ENCODE assay signal across 11 cellular contexts in genomic region chr15:64144565-64145281, GRCh38. TPM values are rescaled to one million over a fixed set of nuclear protein-coding genes. Genes with fewer than 3 reads are reported as not detected.
DNase-seq lines count a peak whose midpoint lies in the region; ATAC-seq, FAIRE-seq and TF ChIP-seq lines count a peak whose summit lies in the region.
"Had no signal": no experiment of that assay in that cellular context is flagged by ENCODE, and none has a peak within 500 bp of the region (broad histone marks: within the 10 kb centered on the region; RNA-seq: fewer than 3 reads in every experiment).

No MANE protein-coding gene starts in this region.

- CTCF ChIA-PET in K562 (lab: Yijun Ruan, JAX; ENCODE audit: low intra/inter-chr PET ratio), result no interaction called here

- peaks cover 13% of the 10 kb centered on the region for H3K4me1 Mint-ChIP-seq in type B pancreatic cell (ENCODE audit: unreplicated experiment)

- TF ChIP-seq CTCF in left ventricle myocardium inferior (IDR thresholded peaks at IDR 0.05; ENCODE audit: borderline replicate concordance) (no peak), heart left ventricle (IDR thresholded peaks at IDR 0.05) (no peak), K562 (IDR thresholded peaks at IDR 0.05 in 2 of 3, conservative IDR thresholded peaks at IDR 0.05 in 1 of 3; ENCODE audit: insufficient read depth in 2 of 3, low read depth in 1 of 3, low read length in 3 of 3) (0 out of 6 replicates have a peak, but pooled peaks of 1 of the 3 experiments have one; percentile 3), type B pancreatic cell (conservative IDR thresholded peaks at IDR 0.05) (no peak)

- no peak for TF ChIP-seq EP300 in K562 (IDR thresholded peaks at IDR 0.05; ENCODE audit: low read length)

- H3K4me3 Mint-ChIP-seq in type B pancreatic cell, result no peak overlapping the region
- H3K4me3 Mint-ChIP-seq: activated CD4-positive, alpha-beta memory T cell treated with anti-CD3 and anti-CD28 coated beads for 36 hours had no signal

- H3K27ac ChIP-seq in left ventricle myocardium inferior (replicated peaks), result peak overlapping the region; percentile 78
- H3K27ac ChIP-seq in heart left ventricle, result no peak overlapping the region
- H3K27ac ChIP-seq in K562 (ENCODE audit: extremely low read depth, low read depth, low read length), result no peak overlapping the region

- no TSS peak for BruUV-seq in K562 (replicated peaks; lab: Mats Ljungman, UMichigan)

- H3K4me3 ChIP-seq in left ventricle myocardium inferior (no peak overlapping the region), heart left ventricle (no peak overlapping the region), K562 (no peak overlapping the region)

- H3K9ac ChIP-seq in K562 (ENCODE audit: insufficient read depth in 1 of 2, low read depth in 2 of 2, low read length in 2 of 2), result peak overlapping the region in 1 of 2 experiments; percentile 65; a peak in 2 of 4 replicates

- no peak overlapping the region for H3K4me2 ChIP-seq in K562 (ENCODE audit: insufficient read depth, low read length)

- no peak overlapping the region for H2AFZ ChIP-seq in K562 (ENCODE audit: low read depth, low read length)

- no peak for TF ChIP-seq RAD21 in K562 (CRISPR knock-in tag; conservative IDR thresholded peaks at IDR 0.05 in 1 of 2, IDR thresholded peaks at IDR 0.05 in 1 of 2)

- peaks cover 4% of the 10 kb centered on the region for H3K27me3 Mint-ChIP-seq in type B pancreatic cell
- H3K27me3 Mint-ChIP-seq: activated CD4-positive, alpha-beta memory T cell treated with anti-CD3 and anti-CD28 coated beads for 36 hours had no signal

- FAIRE-seq in K562 (lab: Jason Lieb, UNC), result peak; percentile 35
- FAIRE-seq: H1 had no signal

- no peaks in the 10 kb centered on the region for H3K79me2 ChIP-seq in K562 (ENCODE audit: control insufficient read depth, insufficient read depth, low read length)

- no peak for TF ChIP-seq POLR2A in heart left ventricle (IDR thresholded peaks at IDR 0.05)
- TF ChIP-seq POLR2A in K562 (conservative IDR thresholded peaks at IDR 0.05), result no peak

- POLR2A ChIA-PET in K562 (lab: Yijun Ruan, JAX), result interaction anchor here (1.1 to 6.1 kb wide), 2 partner anchors 9 to 12 kb away, joined by 5 to 34 read pairs; no protein-coding TSS in a partner anchor

- H3K4me1 ChIP-seq in left ventricle myocardium inferior (peaks cover 20% of the 10 kb centered on the region), heart left ventricle (peaks cover 0 to 19% (median 7%) of the 10 kb centered on the region in 12 donors), K562 (replicated peaks in 1 of 2; ENCODE audit: control insufficient read depth in 2 of 2, insufficient read depth in 2 of 2, low read length in 2 of 2) (peaks cover 39 to 62% of the 10 kb centered on the region in 2 experiments)

- DNase-seq in left ventricle myocardium inferior (no peak), heart left ventricle (no peak), K562 (ENCODE audit: extremely low read depth in 1 of 4, low spot score in 3 of 4) (peak in 1 of 4 experiments; percentile 48), type B pancreatic cell (ENCODE audit: extremely low spot score, unreplicated experiment) (no peak), amniotic stem cell (lab: John Stamatoyannopoulos, UW) (no peak), NCI-H510A treated with DMSO at 0.1 percent for 48 hours (lab: John Stamatoyannopoulos, UW) (no peak), UCSD-AML1 (lab: John Stamatoyannopoulos, UW; ENCODE audit: unreplicated experiment) (no peak)
- DNase-seq: activated CD4-positive, alpha-beta memory T cell treated with anti-CD3 and anti-CD28 coated beads for 36 hours; cortex of kidney had no signal

- H4K20me1 ChIP-seq in K562 (replicated peaks; ENCODE audit: control insufficient read depth, insufficient read depth, low read length), result peaks cover 15% of the 10 kb centered on the region; the same call in 1 of the 2 replicates

- peaks cover 4% of the 10 kb centered on the region for H3K36me3 Mint-ChIP-seq in type B pancreatic cell
- H3K36me3 Mint-ChIP-seq: activated CD4-positive, alpha-beta memory T cell treated with anti-CD3 and anti-CD28 coated beads for 36 hours had no signal

- intact Hi-C loops in left ventricle myocardium inferior (cut with micrococcal nuclease) (no loop called here), heart left ventricle (cut with DNase I) (loop anchor here in 1 of 10 donors (10.0 kb wide), 1 partner anchor 50 kb away; the partner anchor contains the start of genes CIAO2A and SNX1), K562 (cut with micrococcal nuclease) (no loop called here)

- WGBS in heart left ventricle, 4 donors, result 68 to 85% (median 76%) methylated on average over 8 to 14 of the region's 14 CpGs
- 84% methylated on average over 14 of the region's 14 CpGs for WGBS in K562 (ENCODE audit: insufficient coverage, low coverage, missing lambda C conversion rate)

- no peaks in the 10 kb centered on the region for H3K27me3 ChIP-seq in left ventricle myocardium inferior (ENCODE audit: low read depth)
- H3K27me3 ChIP-seq in heart left ventricle, result no peaks in the 10 kb centered on the region
- H3K27me3 ChIP-seq in K562 (ENCODE audit: control insufficient read depth in 2 of 2, insufficient read depth in 2 of 2, low read length in 2 of 2), result no peaks in the 10 kb centered on the region

- H3K9me3 ChIP-seq in left ventricle myocardium inferior (replicated peaks), result no peaks in the 10 kb centered on the region
- no peaks in the 10 kb centered on the region for H3K9me3 ChIP-seq in heart left ventricle
- H3K9me3 ChIP-seq in K562 (replicated peaks; ENCODE audit: control insufficient read depth, insufficient read depth, low read depth, low read length), result no peaks in the 10 kb centered on the region

- H3K36me3 ChIP-seq in left ventricle myocardium inferior, result peaks cover 28% of the 10 kb centered on the region
- H3K36me3 ChIP-seq in heart left ventricle, result peaks cover 0 to 57% (median 45%) of the 10 kb centered on the region in 9 donors
- peaks cover 32% of the 10 kb centered on the region for H3K36me3 ChIP-seq in K562 (ENCODE audit: control insufficient read depth, insufficient read depth, low read length)

- H3K27ac Mint-ChIP-seq in type B pancreatic cell, result peak overlapping the region; percentile 21
- H3K27ac Mint-ChIP-seq: activated CD4-positive, alpha-beta memory T cell treated with anti-CD3 and anti-CD28 coated beads for 36 hours had no signal

- no peaks in the 10 kb centered on the region for H3K9me3 Mint-ChIP-seq in type B pancreatic cell
- H3K9me3 Mint-ChIP-seq: activated CD4-positive, alpha-beta memory T cell treated with anti-CD3 and anti-CD28 coated beads for 36 hours had no signal

- no peaks in the 10 kb centered on the region for H3K9me1 ChIP-seq in K562 (ENCODE audit: control insufficient read depth, insufficient read depth, low read length)

- no peak for ATAC-seq in heart left ventricle
- ATAC-seq in HG02973 (IDR thresholded peaks at IDR 0.05; ENCODE audit: unreplicated experiment), result peak; percentile 71
- ATAC-seq in K562, result peak; percentile 24

- in situ Hi-C loops in K562 (cut with MboI), result no loop called here

RNA-seq across cellular contexts. Expression of gene SNX22, which starts 6.8 kb away (rescaled TPM):
- total RNA-seq in left ventricle myocardium inferior, result 2.0 TPM
- total RNA-seq in heart left ventricle, result 1 to 10 TPM in 7 of 9 donors, under 1 TPM in 2; 0.71 to 4.7 (median 1.8) TPM
- polyA plus RNA-seq in heart left ventricle, result 1 to 10 TPM; 1.9 to 6.7 TPM
- total RNA-seq in K562 (2011; cell fraction: chromatin; rRNA removed; ENCODE audit: low replicate concordance), result 2.8 and 8.7 TPM in 2 replicates
- 8.5 and 10.3 TPM in 2 replicates for total RNA-seq in K562 (2011; cell fraction: nucleolus; rRNA removed)
- 4.7 and 5.8 TPM in 2 replicates for total RNA-seq in K562 (2011; cell fraction: nucleoplasm; rRNA removed)
- 2.1 and 2.3 TPM in 2 replicates for total RNA-seq in K562 (2014; rRNA removed)
- 0.99 and 1.2 TPM in 2 replicates for total RNA-seq in K562 (2014; rRNA removed; fragmentation: Illumina TruSeq; extraction: Trizol)
- total RNA-seq in K562 (2015; rRNA removed; fragmentation: Illumina TruSeq; extraction: Trizol), result 1.1 and 1.2 TPM in 2 replicates
- 1.8 and 3.0 TPM in 2 replicates for total RNA-seq in K562 (2021)
- polyA plus RNA-seq in K562 (2011; rRNA removed), result 0.89 and 0.91 TPM in 2 replicates
- polyA plus RNA-seq in K562 (2011; cell fraction: cytosol; rRNA removed), result 0.52 and 2.0 TPM in 2 replicates
- 4.2 and 8.3 TPM in 2 replicates for polyA plus RNA-seq in K562 (2011; cell fraction: nucleus; rRNA removed)
- polyA plus RNA-seq in K562 (2012), result 2.1 and 2.4 TPM in 2 replicates
- polyA plus RNA-seq in K562 (2014; fragmentation: Illumina TruSeq; extraction: Trizol), result 0.98 and 1.3 TPM in 2 replicates
- polyA plus RNA-seq in K562 (2014; fragmentation: Nextera tagmentation; extraction: Ambion mirVana), result 1 to 10 TPM; 2.0 TPM
- polyA plus RNA-seq in K562 (2014; rRNA removed), result 1.7 and 2.0 TPM in 2 replicates
- polyA minus RNA-seq in K562 (2011; rRNA and poly(A)+ RNA removed), result 0.84 and 1.3 TPM in 2 replicates
- polyA minus RNA-seq in K562 (2011; cell fraction: cytosol; rRNA and poly(A)+ RNA removed), result 0.67 and 0.73 TPM in 2 replicates
- polyA minus RNA-seq in K562 (2011; cell fraction: nucleus; rRNA and poly(A)+ RNA removed), result 4.8 and 5.0 TPM in 2 replicates
- total RNA-seq in type B pancreatic cell (ENCODE audit: low replicate concordance), result 1.3 and 2.7 TPM in 2 replicates

RNA-seq across cellular contexts. Expression of gene PPIB, which starts 18.1 kb away (rescaled TPM):
- total RNA-seq in left ventricle myocardium inferior, result 102 TPM
- 100 to 1,000 TPM in 5 of 9 donors, 10 to 100 TPM in 4; 73.7 to 239 (median 113) TPM for total RNA-seq in heart left ventricle
- polyA plus RNA-seq in heart left ventricle, result 100 to 1,000 TPM; 142 to 341 TPM
- 284 and 466 TPM in 2 replicates for total RNA-seq in K562 (2011; cell fraction: chromatin; rRNA removed; ENCODE audit: low replicate concordance)
- 746 and 824 TPM in 2 replicates for total RNA-seq in K562 (2011; cell fraction: nucleolus; rRNA removed)
- 510 and 682 TPM in 2 replicates for total RNA-seq in K562 (2011; cell fraction: nucleoplasm; rRNA removed)
- total RNA-seq in K562 (2014; rRNA removed), result 381 and 402 TPM in 2 replicates
- total RNA-seq in K562 (2014; rRNA removed; fragmentation: Illumina TruSeq; extraction: Trizol), result 258 and 306 TPM in 2 replicates
- 403 and 418 TPM in 2 replicates for total RNA-seq in K562 (2015; rRNA removed; fragmentation: Illumina TruSeq; extraction: Trizol)
- total RNA-seq in K562 (2021), result 374 and 413 TPM in 2 replicates
- polyA plus RNA-seq in K562 (2011; rRNA removed), result 410 and 460 TPM in 2 replicates
- 455 and 489 TPM in 2 replicates for polyA plus RNA-seq in K562 (2011; cell fraction: cytosol; rRNA removed)
- 136 and 186 TPM in 2 replicates for polyA plus RNA-seq in K562 (2011; cell fraction: nucleus; rRNA removed)
- 450 and 660 TPM in 2 replicates for polyA plus RNA-seq in K562 (2012)
- 535 and 580 TPM in 2 replicates for polyA plus RNA-seq in K562 (2014; fragmentation: Illumina TruSeq; extraction: Trizol)
- polyA plus RNA-seq in K562 (2014; fragmentation: Nextera tagmentation; extraction: Ambion mirVana), result 100 to 1,000 TPM; 652 to 746 TPM
- 419 and 439 TPM in 2 replicates for polyA plus RNA-seq in K562 (2014; rRNA removed)
- 325 and 372 TPM in 2 replicates for polyA minus RNA-seq in K562 (2011; rRNA and poly(A)+ RNA removed)
- polyA minus RNA-seq in K562 (2011; cell fraction: cytosol; rRNA and poly(A)+ RNA removed), result 155 and 164 TPM in 2 replicates
- 27.5 and 54.3 TPM in 2 replicates for polyA minus RNA-seq in K562 (2011; cell fraction: nucleus; rRNA and poly(A)+ RNA removed)
- total RNA-seq in type B pancreatic cell (ENCODE audit: low replicate concordance), result 551 and 606 TPM in 2 replicates

RNA-seq across cellular contexts. Expression of gene SNX1, which starts 48.9 kb away (rescaled TPM):
- total RNA-seq in left ventricle myocardium inferior (72.1 TPM), heart left ventricle (100 to 1,000 TPM in 3 of 9 donors, 10 to 100 TPM in 6; 38.7 to 117 (median 87.2) TPM), K562 (2014; rRNA removed) (29.0 and 41.7 TPM in 2 replicates), K562 (2014; rRNA removed; fragmentation: Illumina TruSeq; extraction: Trizol) (51.0 and 56.4 TPM in 2 replicates), K562 (2015; rRNA removed; fragmentation: Illumina TruSeq; extraction: Trizol) (57.5 and 59.9 TPM in 2 replicates), K562 (2021) (94.0 and 105 TPM in 2 replicates), type B pancreatic cell (ENCODE audit: low replicate concordance) (111 and 124 TPM in 2 replicates)
- polyA plus RNA-seq in heart left ventricle (10 to 100 TPM; 41.4 to 70.0 TPM), K562 (2011; rRNA removed) (68.8 and 76.2 TPM in 2 replicates), K562 (2014; fragmentation: Illumina TruSeq; extraction: Trizol) (81.8 and 87.8 TPM in 2 replicates), K562 (2014; fragmentation: Nextera tagmentation; extraction: Ambion mirVana) (10 to 100 TPM; 11.0 to 18.6 TPM), K562 (2014; rRNA removed) (84.5 and 91.6 TPM in 2 replicates)
- 111 and 159 TPM in 2 replicates for total RNA-seq in K562 (2011; cell fraction: chromatin; rRNA removed; ENCODE audit: low replicate concordance)
- 71.4 and 72.4 TPM in 2 replicates for total RNA-seq in K562 (2011; cell fraction: nucleolus; rRNA removed)
- total RNA-seq in K562 (2011; cell fraction: nucleoplasm; rRNA removed), result 79.0 and 93.2 TPM in 2 replicates
- 46.1 and 50.8 TPM in 2 replicates for polyA plus RNA-seq in K562 (2011; cell fraction: cytosol; rRNA removed)
- polyA plus RNA-seq in K562 (2011; cell fraction: nucleus; rRNA removed), result 87.7 and 120 TPM in 2 replicates
- 55.3 and 59.0 TPM in 2 replicates for polyA plus RNA-seq in K562 (2012)
- polyA minus RNA-seq in K562 (2011; rRNA and poly(A)+ RNA removed), result 54.5 and 59.3 TPM in 2 replicates
- 26.2 and 36.9 TPM in 2 replicates for polyA minus RNA-seq in K562 (2011; cell fraction: cytosol; rRNA and poly(A)+ RNA removed)
- 29.8 and 37.3 TPM in 2 replicates for polyA minus RNA-seq in K562 (2011; cell fraction: nucleus; rRNA and poly(A)+ RNA removed)

RNA-seq across cellular contexts. Expression of gene CIAO2A, which starts 51.1 kb away (rescaled TPM):
- total RNA-seq in left ventricle myocardium inferior, result 71.0 TPM
- total RNA-seq in heart left ventricle, result 10 to 100 TPM; 41.6 to 79.5 (median 55.4) TPM
- polyA plus RNA-seq in heart left ventricle, result 100 to 1,000 TPM; 111 to 114 TPM
- total RNA-seq in K562 (2011; cell fraction: chromatin; rRNA removed; ENCODE audit: low replicate concordance), result 15.6 and 44.0 TPM in 2 replicates
- 20.5 and 22.0 TPM in 2 replicates for total RNA-seq in K562 (2011; cell fraction: nucleolus; rRNA removed)
- 45.9 and 58.2 TPM in 2 replicates for total RNA-seq in K562 (2011; cell fraction: nucleoplasm; rRNA removed)
- total RNA-seq in K562 (2014; rRNA removed), result 275 and 313 TPM in 2 replicates
- total RNA-seq in K562 (2014; rRNA removed; fragmentation: Illumina TruSeq; extraction: Trizol), result 251 and 275 TPM in 2 replicates
- 287 and 321 TPM in 2 replicates for total RNA-seq in K562 (2015; rRNA removed; fragmentation: Illumina TruSeq; extraction: Trizol)
- total RNA-seq in K562 (2021), result 161 and 181 TPM in 2 replicates
- 189 and 280 TPM in 2 replicates for polyA plus RNA-seq in K562 (2011; rRNA removed)
- polyA plus RNA-seq in K562 (2011; cell fraction: cytosol; rRNA removed), result 54.1 and 108 TPM in 2 replicates
- polyA plus RNA-seq in K562 (2011; cell fraction: nucleus; rRNA removed), result 34.6 and 53.7 TPM in 2 replicates
- 167 and 221 TPM in 2 replicates for polyA plus RNA-seq in K562 (2012)
- polyA plus RNA-seq in K562 (2014; fragmentation: Illumina TruSeq; extraction: Trizol), result 223 and 243 TPM in 2 replicates
- polyA plus RNA-seq in K562 (2014; fragmentation: Nextera tagmentation; extraction: Ambion mirVana), result 100 to 1,000 TPM; 354 to 408 TPM
- 381 and 429 TPM in 2 replicates for polyA plus RNA-seq in K562 (2014; rRNA removed)
- polyA minus RNA-seq in K562 (2011; rRNA and poly(A)+ RNA removed), result 45.9 and 50.0 TPM in 2 replicates
- 23.8 and 27.5 TPM in 2 replicates for polyA minus RNA-seq in K562 (2011; cell fraction: cytosol; rRNA and poly(A)+ RNA removed)
- polyA minus RNA-seq in K562 (2011; cell fraction: nucleus; rRNA and poly(A)+ RNA removed), result 14.0 and 25.8 TPM in 2 replicates
- 59.8 and 69.7 TPM in 2 replicates for total RNA-seq in type B pancreatic cell (ENCODE audit: low replicate concordance)

Comparison
In these comparisons a context has a peak if more than half of its experiments do, and no peak if none do; other contexts are left out.
1. ATAC-seq: peak in HG02973 (single experiment) and K562 (single experiment); none in heart left ventricle (0 of 4).